ENCODE assay signal across 8 cellular contexts in the genomic region with DNA sequence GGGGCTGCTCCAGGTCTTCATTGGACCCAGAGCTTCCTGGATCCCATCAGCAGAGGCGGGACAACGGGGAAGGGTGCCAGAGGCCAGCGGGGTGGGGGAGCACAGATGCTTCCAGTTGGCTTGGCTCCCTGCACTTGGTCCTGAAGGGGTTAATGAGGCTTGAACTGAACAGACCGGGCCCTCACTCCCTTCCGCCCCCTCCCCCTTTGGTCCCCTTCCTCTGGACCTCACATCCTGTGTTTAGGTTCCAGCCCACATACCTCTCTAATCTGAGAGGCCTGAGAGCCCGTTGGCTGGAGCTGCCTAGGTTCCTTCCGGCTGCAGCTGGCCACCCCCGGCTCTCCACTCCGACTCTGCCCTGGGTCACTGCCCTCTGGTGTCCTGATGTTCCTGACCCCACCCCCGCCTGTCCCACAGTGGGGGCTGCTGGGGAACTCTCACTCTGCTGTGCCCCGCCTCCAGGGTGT. TPM values are rescaled to one million over a fixed set of nuclear protein-coding genes. Genes with fewer than 3 reads are reported as not detected.
A peak's percentile ranks its signal among the peaks of the same experiment; 100 is the strongest.
DNase-seq lines count a peak whose midpoint lies in the region; FAIRE-seq lines count a peak whose summit lies in the region.

No MANE protein-coding gene starts in this region.

- peaks cover 8% of the 10 kb centered on the region for H3K36me3 ChIP-seq in ectodermal cell (ENCODE audit: control insufficient read depth, insufficient read depth, low read length)
- peaks cover 7% of the 10 kb centered on the region for H3K36me3 ChIP-seq in mesendoderm (ENCODE audit: control insufficient read depth, insufficient read depth, low read length)

- peaks cover 12% of the 10 kb centered on the region for H3K79me1 ChIP-seq in mesendoderm (ENCODE audit: low read length)

- no peaks in the 10 kb centered on the region for H3K27me3 Mint-ChIP-seq in activated naive CD4-positive, alpha-beta T cell treated with anti-CD3 and anti-CD28 coated beads, Interleukin-2, amount 10 ng/mL, durations not matched to agents 7 days and 5 days

- H3K27ac Mint-ChIP-seq in activated naive CD4-positive, alpha-beta T cell treated with anti-CD3 and anti-CD28 coated beads, Interleukin-2, amount 10 ng/mL, durations not matched to agents 7 days and 5 days = peak overlapping the region; percentile 65

- H3K4me2 ChIP-seq in mesendoderm (ENCODE audit: low read length) = peak overlapping the region; percentile 7

- H3K36me3 Mint-ChIP-seq in activated naive CD4-positive, alpha-beta T cell treated with anti-CD3 and anti-CD28 coated beads, Interleukin-2, amount 10 ng/mL, durations not matched to agents 7 days and 5 days = peaks cover 11% of the 10 kb centered on the region

- FAIRE-seq in urothelium cell line (lab: Jason Lieb, UNC) = no peak

- H3K4me3 Mint-ChIP-seq in activated naive CD4-positive, alpha-beta T cell treated with anti-CD3 and anti-CD28 coated beads, Interleukin-2, amount 10 ng/mL, durations not matched to agents 7 days and 5 days = no peak overlapping the region

- H3K4me1 Mint-ChIP-seq in activated naive CD4-positive, alpha-beta T cell treated with anti-CD3 and anti-CD28 coated beads, Interleukin-2, amount 10 ng/mL, durations not matched to agents 7 days and 5 days = peaks cover 39% of the 10 kb centered on the region

- 67 to 68% methylated on average over 11 of the region's 11 CpGs for WGBS in ectodermal cell, 2 experiments
- no CpG with 5 or more reads among the region's 11 CpGs for WGBS in mesendoderm (ENCODE audit: extremely low coverage, insufficient coverage, low lambda C conversion rate)

- H3K4ac ChIP-seq in mesendoderm (ENCODE audit: low read depth, low read length) = peak overlapping the region; percentile 67

- peak overlapping the region; percentile 81 for H3K56ac ChIP-seq in mesendoderm (ENCODE audit: low read length)

- H3K4me1 ChIP-seq in ectodermal cell (ENCODE audit: control insufficient read depth, insufficient read depth, low read length) (peaks cover 67% of the 10 kb centered on the region), mesendoderm (ENCODE audit: control insufficient read depth, low read depth, low read length) (peaks cover 17% of the 10 kb centered on the region)

- no peak overlapping the region for H4K5ac ChIP-seq in mesendoderm (ENCODE audit: low read length)

- H3K9me3 ChIP-seq in ectodermal cell (ENCODE audit: control insufficient read depth, low read length) = no peaks in the 10 kb centered on the region

- H3K27me3 ChIP-seq in ectodermal cell (ENCODE audit: control insufficient read depth, insufficient read depth, low read length, poor library complexity, severe bottlenecking) = no peaks in the 10 kb centered on the region
- no peaks in the 10 kb centered on the region for H3K27me3 ChIP-seq in mesendoderm (ENCODE audit: insufficient read depth, low read length, poor library complexity)

- peaks cover 11% of the 10 kb centered on the region for H3K79me2 ChIP-seq in mesendoderm (ENCODE audit: control insufficient read depth, insufficient read depth, low read length)

- no peak overlapping the region for H3K23ac ChIP-seq in mesendoderm (ENCODE audit: low read length)

- H3K9me3 Mint-ChIP-seq in activated naive CD4-positive, alpha-beta T cell treated with anti-CD3 and anti-CD28 coated beads, Interleukin-2, amount 10 ng/mL, durations not matched to agents 7 days and 5 days = no peaks in the 10 kb centered on the region

- H3K4me3 ChIP-seq in ectodermal cell (ENCODE audit: insufficient read depth, low read depth, low read length) (no peak overlapping the region), mesendoderm (ENCODE audit: low read length) (no peak overlapping the region)

- H2AK5ac ChIP-seq in mesendoderm (ENCODE audit: low read length) = peak overlapping the region; percentile 53

- H3K27ac ChIP-seq in ectodermal cell (ENCODE audit: insufficient read depth, low read depth, low read length, poor library complexity, severe bottlenecking) (peak overlapping the region; percentile 27), mesendoderm (ENCODE audit: low read depth, low read length) (peak overlapping the region; percentile 86)

- H2BK5ac ChIP-seq in mesendoderm (ENCODE audit: low read length) = peak overlapping the region; percentile 68

- H4K8ac ChIP-seq in mesendoderm (ENCODE audit: low read depth, low read length) = no peak overlapping the region

- H2BK15ac ChIP-seq in mesendoderm (replicated peaks; ENCODE audit: low read depth) = no peak overlapping the region

- peak overlapping the region; percentile 58 for H3K9ac ChIP-seq in mesendoderm (ENCODE audit: low read length)

- H3K18ac ChIP-seq in mesendoderm (ENCODE audit: low read length) = peak overlapping the region; percentile 92

- H2BK120ac ChIP-seq in mesendoderm (ENCODE audit: low read depth, low read length) = peak overlapping the region; percentile 19

- DNase-seq in activated naive CD4-positive, alpha-beta T cell treated with anti-CD3 and anti-CD28 coated beads, Interleukin-2, amount 10 ng/mL, durations not matched to agents 7 days and 5 days = no peak
- DNase-seq in activated naive CD4-positive, alpha-beta T cell treated with anti-CD3 and anti-CD28 coated beads, Interleukin-2, amount 50 U/mL, for 16 hours = no peak
- DNase-seq in mesendoderm (peak; percentile 98), urothelium cell line (ENCODE audit: low spot score) (peak; percentile 37), NCI-H1694 (lab: John Stamatoyannopoulos, UW) (no peak), Ammon's horn (ENCODE audit: low spot score) (no peak), SKM-1 treated with dmso at 0.1 percent for 144 hours (lab: John Stamatoyannopoulos, UW; ENCODE audit: unreplicated experiment) (no peak)

- CTCF ChIA-PET in activated naive CD4-positive, alpha-beta T cell treated with anti-CD3 and anti-CD28 coated beads, Interleukin-2, amount 10 ng/mL, durations not matched to agents 7 days and 5 days (lab: Charles Lee) = interaction anchor here (0.6 to 4.7 kb wide), 23 partner anchors 8 to 496 kb away, joined by 3 to 55 read pairs (median 4); partner anchors contain the start of genes DOLPP1 and NTMT1

RNA-seq across cellular contexts. Expression of gene PTPA, which starts 32.3 kb away (rescaled TPM):
- 169 TPM for polyA plus RNA-seq in ectodermal cell (2013, experiment 1 of 4)
- polyA plus RNA-seq in ectodermal cell (2013, experiment 2 of 4) = 180 TPM
- polyA plus RNA-seq in ectodermal cell (2013, experiment 3 of 4) = 125 TPM
- 143 TPM for polyA plus RNA-seq in ectodermal cell (2013, experiment 4 of 4)
- polyA plus RNA-seq in mesendoderm (2013, experiment 1 of 2) = 73.6 TPM
- 72.5 TPM for polyA plus RNA-seq in mesendoderm (2013, experiment 2 of 2)

RNA-seq across cellular contexts. Expression of gene CRAT, which starts 32.9 kb away (rescaled TPM):
- 17.3 TPM for polyA plus RNA-seq in ectodermal cell (2013, experiment 1 of 4)
- polyA plus RNA-seq in ectodermal cell (2013, experiment 2 of 4) = 14.2 TPM
- polyA plus RNA-seq in ectodermal cell (2013, experiment 3 of 4) = 17.3 TPM
- 17.7 TPM for polyA plus RNA-seq in ectodermal cell (2013, experiment 4 of 4)
- 1.8 TPM for polyA plus RNA-seq in mesendoderm (2013, experiment 1 of 2)
- 1.5 TPM for polyA plus RNA-seq in mesendoderm (2013, experiment 2 of 2)

RNA-seq across cellular contexts. Expression of gene IER5L, which starts 34.6 kb away (rescaled TPM):
- 20.7 TPM for polyA plus RNA-seq in ectodermal cell (2013, experiment 1 of 4)
- polyA plus RNA-seq in ectodermal cell (2013, experiment 2 of 4) = 13.6 TPM
- polyA plus RNA-seq in ectodermal cell (2013, experiment 3 of 4) = 25.1 TPM
- polyA plus RNA-seq in ectodermal cell (2013, experiment 4 of 4) = 22.6 TPM
- polyA plus RNA-seq in mesendoderm (2013, experiment 1 of 2) = 0.93 TPM
- polyA plus RNA-seq in mesendoderm (2013, experiment 2 of 2) = 0.76 TPM

Comparison
In these comparisons a context has a peak if more than half of its experiments do, and no peak if none do; other contexts are left out.
1. DNase-seq: peak in mesendoderm (single experiment) and urothelium cell line (single experiment); none in activated naive CD4-positive, alpha-beta T cell treated with anti-CD3 and anti-CD28 coated beads, Interleukin-2, amount 10 ng/mL, durations not matched to agents 7 days and 5 days (single experiment), activated naive CD4-positive, alpha-beta T cell treated with anti-CD3 and anti-CD28 coated beads, Interleukin-2, amount 50 U/mL, for 16 hours (single experiment), NCI-H1694 (single experiment), Ammon's horn (single experiment) and SKM-1 treated with dmso at 0.1 percent for 144 hours (single experiment).